Comparison of ENCODE assay signal across 17 cellular contexts in the genomic region with DNA sequence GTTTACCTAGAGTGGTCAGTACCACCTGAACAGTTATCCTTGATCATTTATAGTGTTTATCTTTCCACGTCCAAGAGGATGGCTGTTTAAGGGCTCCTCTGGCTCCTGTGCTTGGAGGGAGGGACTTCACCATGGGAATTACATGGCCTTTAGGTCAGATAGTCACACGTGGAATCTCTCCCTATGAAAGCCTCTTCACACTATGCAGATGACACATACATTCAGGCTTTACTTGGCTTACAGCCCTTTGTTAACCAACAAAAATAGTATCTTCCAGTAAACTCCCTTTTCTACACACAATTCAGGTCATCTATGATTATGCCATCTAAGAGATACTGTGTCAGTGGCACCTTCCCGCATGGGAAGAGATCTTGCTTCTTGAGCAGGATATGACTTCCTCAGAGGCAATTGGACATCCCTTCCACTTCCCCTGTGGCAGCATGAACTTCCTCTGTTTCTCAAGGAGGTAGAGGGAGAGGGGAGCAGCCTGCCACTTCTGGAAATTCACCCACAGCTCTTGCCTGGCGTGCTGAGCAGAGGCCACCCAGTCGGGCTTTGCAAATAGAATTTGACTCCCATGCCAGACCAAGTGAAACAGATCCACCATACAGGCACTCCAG. TPM values are rescaled to one million over a fixed set of nuclear protein-coding genes. Genes with fewer than 3 reads are reported as not detected.
DNase-seq lines count a peak whose midpoint lies in the region; ATAC-seq and TF ChIP-seq lines count a peak whose summit lies in the region.
"Had no signal": no experiment of that assay in that cellular context is flagged by ENCODE, and none has a peak within 500 bp of the region (broad histone marks: within the 10 kb centered on the region; RNA-seq: fewer than 3 reads in every experiment).

No MANE protein-coding gene starts in this region.

- peaks cover 13% of the 10 kb centered on the region for H3K4me1 ChIP-seq in HEK293 (ENCODE audit: control insufficient read depth, insufficient read depth, low read length)
- peaks cover 15% of the 10 kb centered on the region for H3K4me1 ChIP-seq in adipocyte (ENCODE audit: control insufficient read depth, insufficient read depth, low read length)
- peaks cover 0 to 18% (median 1%) of the 10 kb centered on the region in 12 donors for H3K4me1 ChIP-seq in heart left ventricle
- peaks cover 0 to 1% of the 10 kb centered on the region in 2 donors for H3K4me1 ChIP-seq in neuronal stem cell (ENCODE audit: control insufficient read depth in 2 of 2, insufficient read depth in 1 of 2, low read depth in 1 of 2, low read length in 2 of 2)
- H3K4me1 ChIP-seq: ascending aorta, foreskin keratinocyte had no signal

- ATAC-seq in heart left ventricle (peak in 3 of 4 donors; percentile 46 to 79 (median 71)), sciatic nerve (peak; percentile 55), HG03460 (IDR thresholded peaks at IDR 0.05; ENCODE audit: unreplicated experiment) (no peak), HG03354 (IDR thresholded peaks at IDR 0.05; ENCODE audit: poor library complexity, severe bottlenecking, unreplicated experiment) (no peak)
- ATAC-seq: activated CD8-positive, alpha-beta T cell treated with anti-CD3 and anti-CD28 coated beads, Interleukin-2, amount 10 ng/mL, durations not matched to agents 7 days and 5 days; foreskin keratinocyte; SK-N-SH treated with all-trans-retinoic acid at 6 μM for 48 hours had no signal

- no peak overlapping the region for H2BK12ac ChIP-seq in neuronal stem cell (ENCODE audit: low read length)

- H3K9ac ChIP-seq in adipocyte (ENCODE audit: low read length): no peak overlapping the region
- no peak overlapping the region for H3K9ac ChIP-seq in neuronal stem cell (ENCODE audit: low read depth, low read length, poor library complexity)

- no peak overlapping the region for H4K8ac ChIP-seq in neuronal stem cell (ENCODE audit: low read depth, low read length)

- DNase-seq in adipocyte (ENCODE audit: low read depth) (peak; percentile 21), heart left ventricle (peak in 2 of 5 donors; percentile 28 to 39), sciatic nerve (ENCODE audit: low spot score) (no peak), neuronal stem cell (ENCODE audit: low spot score) (no peak)
- DNase-seq: activated CD8-positive, alpha-beta T cell treated with anti-CD3 and anti-CD28 coated beads, Interleukin-2, amount 10 ng/mL, durations not matched to agents 7 days and 5 days; DND-41; foreskin keratinocyte; H9; NCI-H1417; WERI-Rb-1 had no signal

- no peak overlapping the region for H3K14ac ChIP-seq in neuronal stem cell (ENCODE audit: low read length)

- CTCF ChIA-PET in HEK293 (lab: Yijun Ruan, JAX): no interaction called here

- H2BK120ac ChIP-seq in neuronal stem cell (ENCODE audit: low read depth, low read length): no peak overlapping the region

- intact Hi-C loops in heart left ventricle (cut with DNase I): loop anchor here in 1 of 10 donors (10.0 kb wide), 1 partner anchor 122 kb away; no protein-coding TSS in a partner anchor
- intact Hi-C loops in sciatic nerve (cut with DNase I): no loop called here

- H3K18ac ChIP-seq in neuronal stem cell (ENCODE audit: low read length): no peak overlapping the region

- no peak for TF ChIP-seq CTCF in HEK293 (tag by site-specific recombination; IDR thresholded peaks at IDR 0.05)
- TF ChIP-seq CTCF in heart left ventricle (IDR thresholded peaks at IDR 0.05): no peak

- H3K36me3 ChIP-seq in HEK293 (ENCODE audit: control insufficient read depth in 2 of 2, insufficient read depth in 1 of 2, low read length in 2 of 2) (no peaks in the 10 kb centered on the region), adipocyte (ENCODE audit: control insufficient read depth, insufficient read depth, low read length, severe bottlenecking) (no peaks in the 10 kb centered on the region), heart left ventricle (no peaks in the 10 kb centered on the region), neuronal stem cell (replicated peaks in 1 of 2; ENCODE audit: control insufficient read depth in 2 of 2, insufficient read depth in 2 of 2, low read length in 2 of 2) (no peaks in the 10 kb centered on the region)
- H3K36me3 ChIP-seq: ascending aorta, WERI-Rb-1 had no signal

- H3K9me3 ChIP-seq in HEK293 (ENCODE audit: control insufficient read depth, insufficient read depth, low read depth, low read length): no peaks in the 10 kb centered on the region
- peaks cover 8% of the 10 kb centered on the region for H3K9me3 ChIP-seq in adipocyte (ENCODE audit: control insufficient read depth, low read length)
- peaks cover 0 to 24% (median 14%) of the 10 kb centered on the region in 12 donors for H3K9me3 ChIP-seq in heart left ventricle
- no peaks in the 10 kb centered on the region for H3K9me3 ChIP-seq in neuronal stem cell (replicated peaks in 1 of 2; ENCODE audit: control insufficient read depth in 2 of 2, insufficient read depth in 1 of 2, low read depth in 1 of 2, low read length in 2 of 2)

- no peak overlapping the region for H3K4me2 ChIP-seq in neuronal stem cell (ENCODE audit: insufficient read depth, low read length, poor library complexity, severe bottlenecking)

- POLR2A ChIA-PET in HEK293 (lab: Yijun Ruan, JAX): interaction anchor here (0.7 kb wide), 1 partner anchor 184 kb away, joined by 3 read pairs; no protein-coding TSS in a partner anchor

- 46 to 54% (median 50%) methylated on average over 5 of the region's 5 CpGs for WGBS in heart left ventricle, 4 donors
- WGBS in neuronal stem cell (ENCODE audit: extremely low coverage in 2 of 2, insufficient read length in 2 of 2, insufficient replicate concordance in 1 of 2), 2 donors: no CpG with 5 or more reads among the region's 5 CpGs

- no peak for TF ChIP-seq POLR2A in heart left ventricle (IDR thresholded peaks at IDR 0.05)

- H2AFZ ChIP-seq in neuronal stem cell (ENCODE audit: low read length): no peak overlapping the region

- no peak overlapping the region for H2BK15ac ChIP-seq in neuronal stem cell (ENCODE audit: low read length)

- H2BK5ac ChIP-seq in neuronal stem cell (ENCODE audit: low read length): no peak overlapping the region

- H3K4ac ChIP-seq in neuronal stem cell (ENCODE audit: low read length): no peak overlapping the region

- H3K27me3 ChIP-seq in adipocyte (replicated peaks; ENCODE audit: control insufficient read depth, insufficient read depth, low read length): no peaks in the 10 kb centered on the region
- no peaks in the 10 kb centered on the region for H3K27me3 ChIP-seq in heart left ventricle
- H3K27me3 ChIP-seq in neuronal stem cell (ENCODE audit: control insufficient read depth in 3 of 3, insufficient read depth in 3 of 3, low read depth in 1 of 3, low read length in 3 of 3): no peaks in the 10 kb centered on the region
- H3K27me3 ChIP-seq: ascending aorta, foreskin keratinocyte had no signal

- H2AK5ac ChIP-seq in neuronal stem cell (ENCODE audit: low read depth, low read length): no peak overlapping the region

- H3K79me1 ChIP-seq in neuronal stem cell (ENCODE audit: low read depth, low read length): no peaks in the 10 kb centered on the region

- H3K27ac ChIP-seq in HEK293 (ENCODE audit: extremely low read depth, low read depth, low read length) (no peak overlapping the region), heart left ventricle (peak overlapping the region in 1 of 12 donors; percentile 43), neuronal stem cell (replicated peaks; ENCODE audit: low read length) (no peak overlapping the region)
- H3K27ac ChIP-seq: ascending aorta, foreskin keratinocyte, WERI-Rb-1 had no signal

- no peak overlapping the region for H3K23ac ChIP-seq in neuronal stem cell (ENCODE audit: low read depth, low read length, poor library complexity)

- no peak overlapping the region for H4K91ac ChIP-seq in neuronal stem cell (ENCODE audit: low read depth, low read length, poor library complexity)

- no peak overlapping the region for H3K4me3 ChIP-seq in HEK293 (ENCODE audit: low read depth, low read length)
- H3K4me3 ChIP-seq in adipocyte (ENCODE audit: low read length): no peak overlapping the region
- no peak overlapping the region for H3K4me3 ChIP-seq in heart left ventricle
- no peak overlapping the region for H3K4me3 ChIP-seq in neuronal stem cell (ENCODE audit: low read length in 2 of 2)
- H3K4me3 ChIP-seq: ascending aorta had no signal

TF ChIP-seq in HEK293, 187 proteins besides CTCF, POLR2A, EP300 and RAD21:
- TF ChIP-seq ZNF600 (tag by site-specific recombination; IDR thresholded peaks at IDR 0.05) (0 out of 2 replicates have a peak, but pooled peaks have one; percentile 23), RBAK (tag by site-specific recombination; IDR thresholded peaks at IDR 0.05) (no peak), ZNF548 (tag by site-specific recombination; IDR thresholded peaks at IDR 0.05) (no peak)
TF ChIP-seq in HEK293: peak in this region for 1.

RNA-seq across cellular contexts. Expression of gene COLEC12, which starts 53.5 kb away (rescaled TPM):
- 10 to 100 TPM in 3 of 9 donors, 1 to 10 TPM in 6; 4.2 to 35.9 (median 8.0) TPM for total RNA-seq in heart left ventricle
- polyA plus RNA-seq in heart left ventricle: 1 to 10 TPM; 2.2 TPM
- total RNA-seq in sciatic nerve: 19.3 TPM
- 1.0 TPM for polyA plus RNA-seq in neuronal stem cell (2013, experiment 1 of 2)
- polyA plus RNA-seq in neuronal stem cell (2013, experiment 2 of 2): 1.1 TPM
- total RNA-seq: activated CD8-positive, alpha-beta T cell treated with anti-CD3 and anti-CD28 coated beads, Interleukin-2, amount 10 ng/mL, durations not matched to agents 7 days and 5 days; activated T-helper 2 cell treated with anti-CD3 and anti-CD28 coated beads, Interferon-gamma antibody, Interleukin-2, Interleukin-4, amounts not matched to agents 10 μg/mL and 5 μg/mL and 100 μg/mL, durations not matched to agents 14 hours and 24 hours and 36 hours; foreskin keratinocyte; OCI-LY7 had no signal
- polyA plus RNA-seq: foreskin keratinocyte had no signal

Comparison
In these comparisons a context has a peak if more than half of its experiments do, and no peak if none do; other contexts are left out.
1. ATAC-seq: peak in heart left ventricle (3 of 4) and sciatic nerve (single experiment); none in HG03460 (single experiment) and HG03354 (single experiment).